In genomic region chr11:70537576-70538571, GRCh38 we compare ENCODE assay signal across 17 cellular contexts.
DNase-seq lines count a peak whose midpoint lies in the region; ATAC-seq and TF ChIP-seq lines count a peak whose summit lies in the region.
"Had no signal": no experiment of that assay in that cellular context is flagged by ENCODE, and none has a peak within 500 bp of the region (broad histone marks: within the 10 kb centered on the region; RNA-seq: fewer than 3 reads in every experiment).

No MANE protein-coding gene starts in this region.

- H3K9me3 Mint-ChIP-seq in brain: peaks cover 0 to 20% (median 0%) of the 10 kb centered on the region in 5 experiments
- H3K9me3 Mint-ChIP-seq in neural crest cell: peaks cover 5% of the 10 kb centered on the region

- H3K27me3 ChIP-seq in right atrium auricular region (no peaks in the 10 kb centered on the region), aorta (ENCODE audit: control insufficient read depth in 1 of 2, insufficient read depth in 2 of 2, low read length in 1 of 2) (no peaks in the 10 kb centered on the region)

- no peak for ATAC-seq in Right ventricle myocardium superior (ENCODE audit: poor library complexity)
- no peak for ATAC-seq in aorta (ENCODE audit: low FRiP score)
- no peak for ATAC-seq in GM21619 (IDR thresholded peaks at IDR 0.05; ENCODE audit: unreplicated experiment)
- no peak for ATAC-seq in sciatic nerve
- ATAC-seq: A549, GM12878, PC-3 had no signal

- H3K36me3 ChIP-seq in right atrium auricular region: no peaks in the 10 kb centered on the region
- no peaks in the 10 kb centered on the region for H3K36me3 ChIP-seq in aorta (ENCODE audit: control insufficient read depth in 1 of 2, insufficient read depth in 2 of 2, low read length in 1 of 2)

- H3K4me3 Mint-ChIP-seq in brain (no peak overlapping the region), neural crest cell (no peak overlapping the region)
- H3K4me3 Mint-ChIP-seq: CD4-positive, CD25-positive, alpha-beta regulatory T cell had no signal

- peak; percentile 18 for DNase-seq in Right ventricle myocardium superior
- DNase-seq in right atrium auricular region (ENCODE audit: low spot score): no peak
- DNase-seq in neural crest cell (ENCODE audit: low read depth, low spot score): no peak
- DNase-seq in aorta: peak; percentile 29 to 65
- no peak for DNase-seq in sciatic nerve (ENCODE audit: low spot score)
- DNase-seq: Calu3; CD4-positive, CD25-positive, alpha-beta regulatory T cell; DMS79; NCI-H1048; NCI-H146; NCI-H226; NCI-H526 treated with DMSO at 0.1 percent for 48 hours; PC-3 had no signal

- H3K4me1 Mint-ChIP-seq in brain: peaks cover 29% of the 10 kb centered on the region
- peaks cover 11% of the 10 kb centered on the region for H3K4me1 Mint-ChIP-seq in neural crest cell
- H3K4me1 Mint-ChIP-seq: CD4-positive, CD25-positive, alpha-beta regulatory T cell had no signal

- no peak for TF ChIP-seq CTCF in right atrium auricular region (IDR thresholded peaks at IDR 0.05)
- no peak for TF ChIP-seq CTCF in brain (conservative IDR thresholded peaks at IDR 0.05)
- no peak for TF ChIP-seq CTCF in neural crest cell (conservative IDR thresholded peaks at IDR 0.05)

- intact Hi-C loops in Right ventricle myocardium superior (cut with DNase I): no loop called here
- intact Hi-C loops in aorta (cut with DNase I): no loop called here
- intact Hi-C loops in sciatic nerve (cut with DNase I): no loop called here

- H3K4me1 ChIP-seq in right atrium auricular region (no peaks in the 10 kb centered on the region), aorta (ENCODE audit: control insufficient read depth in 1 of 2, insufficient read depth in 2 of 2, low read length in 2 of 2) (no peaks in the 10 kb centered on the region)
- H3K4me1 ChIP-seq: A549 had no signal

- H3K27me3 Mint-ChIP-seq in brain: no peaks in the 10 kb centered on the region
- peaks cover 2% of the 10 kb centered on the region for H3K27me3 Mint-ChIP-seq in neural crest cell (ENCODE audit: low read depth)
- H3K27me3 Mint-ChIP-seq: CD4-positive, CD25-positive, alpha-beta regulatory T cell had no signal

- no peak overlapping the region for H3K27ac ChIP-seq in right atrium auricular region
- H3K27ac ChIP-seq in aorta (ENCODE audit: low read depth in 1 of 2, low read length in 2 of 2): no peak overlapping the region
- H3K27ac ChIP-seq: A549 had no signal

- H3K27ac Mint-ChIP-seq in brain (peak overlapping the region in 3 of 5 experiments; percentile 9 to 68 (median 28)), neural crest cell (ENCODE audit: unreplicated experiment) (peak overlapping the region; percentile 37)
- H3K27ac Mint-ChIP-seq: CD4-positive, CD25-positive, alpha-beta regulatory T cell had no signal

- H3K4me3 ChIP-seq in right atrium auricular region (no peak overlapping the region), aorta (ENCODE audit: low read length in 2 of 2) (no peak overlapping the region)
- H3K4me3 ChIP-seq: A549, GM12878 had no signal

- H3K36me3 Mint-ChIP-seq in brain: peaks cover 16% of the 10 kb centered on the region
- H3K36me3 Mint-ChIP-seq in neural crest cell (ENCODE audit: low read depth): peaks cover 4% of the 10 kb centered on the region
- H3K36me3 Mint-ChIP-seq: CD4-positive, CD25-positive, alpha-beta regulatory T cell had no signal

- H3K9me3 ChIP-seq in right atrium auricular region: no peaks in the 10 kb centered on the region
- H3K9me3 ChIP-seq in aorta (ENCODE audit: control insufficient read depth, low read length): peaks cover 4% of the 10 kb centered on the region
- H3K9me3 ChIP-seq: A549 had no signal

- 82% methylated on average over 28 of the region's 28 CpGs for WGBS in aorta, 2 donors

Comparison
In these comparisons a context has a peak if more than half of its experiments do, and no peak if none do; other contexts are left out.
1. DNase-seq: peak in Right ventricle myocardium superior (single experiment) and aorta (2 of 2); none in right atrium auricular region (single experiment), neural crest cell (single experiment) and sciatic nerve (single experiment).